In genomic region chr2:101779190-101779589, GRCh38 we compare ENCODE assay signal across 34 cellular contexts.
DNase-seq lines count a peak whose midpoint lies in the region; ATAC-seq and TF ChIP-seq lines count a peak whose summit lies in the region.
"Had no signal": no experiment of that assay in that cellular context is flagged by ENCODE, and none has a peak within 500 bp of the region (broad histone marks: within the 10 kb centered on the region; RNA-seq: fewer than 3 reads in every experiment).

No MANE protein-coding gene starts in this region.

- peaks cover 86% of the 10 kb centered on the region for H3K4me1 Mint-ChIP-seq in activated CD4-positive, alpha-beta T cell treated with anti-CD3 and anti-CD28 coated beads for 36 hours
- peaks cover 94% of the 10 kb centered on the region for H3K4me1 Mint-ChIP-seq in CD4-positive, alpha-beta T cell (ENCODE audit: low read depth)
- H3K4me1 Mint-ChIP-seq in T-cell (peaks cover 88 to 97% (median 94%) of the 10 kb centered on the region in 3 donors), endodermal cell (peaks cover 53% of the 10 kb centered on the region)

- no peak overlapping the region for H3K27ac ChIP-seq in CD4-positive, alpha-beta T cell (ENCODE audit: low read depth, low read length)
- H3K27ac ChIP-seq in SU-DHL-6 (ENCODE audit: low read depth, low read length) (peak overlapping the region; percentile 20; the same call in 1 of the 2 replicates), endodermal cell (ENCODE audit: low read depth, low read length) (no peak overlapping the region)
- H3K27ac ChIP-seq: 22Rv1, ascending aorta, C4-2B, cardiac muscle cell, prostate gland, right lobe of liver had no signal

- H3K27me3 ChIP-seq in CD4-positive, alpha-beta T cell (ENCODE audit: control insufficient read depth, insufficient read depth, low read length): no peaks in the 10 kb centered on the region
- H3K27me3 ChIP-seq in SU-DHL-6 (ENCODE audit: low read length): no peaks in the 10 kb centered on the region
- no peaks in the 10 kb centered on the region for H3K27me3 ChIP-seq in endodermal cell (ENCODE audit: control insufficient read depth, insufficient read depth, low read length, poor library complexity, severe bottlenecking)
- H3K27me3 ChIP-seq: ascending aorta, cardiac muscle cell, neutrophil, right lobe of liver, spleen had no signal

- peak overlapping the region; percentile 11 for H3K4me3 ChIP-seq in SU-DHL-6 (ENCODE audit: insufficient read depth, low read length, poor library complexity, severe bottlenecking)
- no peak overlapping the region for H3K4me3 ChIP-seq in endodermal cell (ENCODE audit: low read length)
- H3K4me3 ChIP-seq: ascending aorta, cardiac muscle cell, HAP-1, prostate gland, right lobe of liver, spleen had no signal

- peak overlapping the region; percentile 53 for H3K4me2 ChIP-seq in SU-DHL-6 (ENCODE audit: low read depth, low read length, poor library complexity, severe bottlenecking)

- no peak overlapping the region for H2AFZ ChIP-seq in SU-DHL-6 (ENCODE audit: low read depth, low read length, severe bottlenecking)

- no peak for ATAC-seq in activated CD4-positive, alpha-beta T cell treated with anti-CD3 and anti-CD28 coated beads for 36 hours
- no peak for ATAC-seq in CD4-positive, alpha-beta T cell (ENCODE audit: poor library complexity)
- ATAC-seq in left colon: peak; percentile 48
- ATAC-seq in T-cell (replicated peaks in 1 of 4): no peak
- ATAC-seq: right lobe of liver had no signal

- H4K20me1 ChIP-seq in SU-DHL-6 (ENCODE audit: low read depth, low read length): peaks cover 39% of the 10 kb centered on the region

- POLR2A ChIA-PET in activated CD4-positive, alpha-beta T cell treated with anti-CD3 and anti-CD28 coated beads for 36 hours (lab: Charles Lee): interaction anchor here (0.6 kb wide), 1 partner anchor 46 kb away, joined by 3 read pairs; no protein-coding TSS in a partner anchor
- POLR2A ChIA-PET in CD4-positive, alpha-beta T cell (lab: Charles Lee): interaction anchor here (0.6 to 0.9 kb wide), 4 partner anchors 10 to 410 kb away, joined by 3 to 4 read pairs (median 3); no protein-coding TSS in a partner anchor
- POLR2A ChIA-PET in T-cell (lab: Charles Lee): no interaction called here

- H3K4me1 ChIP-seq in endodermal cell (ENCODE audit: control insufficient read depth, insufficient read depth, low read length): peaks cover 15% of the 10 kb centered on the region
- H3K4me1 ChIP-seq: prostate gland had no signal

- H3K36me3 ChIP-seq in SU-DHL-6 (ENCODE audit: low read length) (no peaks in the 10 kb centered on the region), endodermal cell (ENCODE audit: control insufficient read depth, insufficient read depth, low read length) (no peaks in the 10 kb centered on the region)
- H3K36me3 ChIP-seq: ascending aorta, cardiac muscle cell, HAP-1, neutrophil, prostate gland, right lobe of liver, spleen had no signal

- H3K9me3 Mint-ChIP-seq in activated CD4-positive, alpha-beta T cell treated with anti-CD3 and anti-CD28 coated beads for 36 hours (ENCODE audit: low read depth): no peaks in the 10 kb centered on the region
- no peaks in the 10 kb centered on the region for H3K9me3 Mint-ChIP-seq in CD4-positive, alpha-beta T cell
- no peaks in the 10 kb centered on the region for H3K9me3 Mint-ChIP-seq in T-cell
- no peaks in the 10 kb centered on the region for H3K9me3 Mint-ChIP-seq in endodermal cell
- H3K9me3 Mint-ChIP-seq: naive B cell had no signal

- peak overlapping the region; percentile 17 for H3K4me3 Mint-ChIP-seq in activated CD4-positive, alpha-beta T cell treated with anti-CD3 and anti-CD28 coated beads for 36 hours
- peak overlapping the region; percentile 18 for H3K4me3 Mint-ChIP-seq in CD4-positive, alpha-beta T cell
- H3K4me3 Mint-ChIP-seq in T-cell: peak overlapping the region in 1 of 3 donors; percentile 12
- no peak overlapping the region for H3K4me3 Mint-ChIP-seq in endodermal cell
- H3K4me3 Mint-ChIP-seq: activated naive CD8-positive, alpha-beta T cell treated with anti-CD3 and anti-CD28 coated beads, Interleukin-2, amount 10 ng/mL, durations not matched to agents 7 days and 5 days had no signal

- peak overlapping the region; percentile 17; the same call in 1 of the 2 replicates for H3K9ac ChIP-seq in SU-DHL-6 (ENCODE audit: low read length)
- no peak overlapping the region for H3K9ac ChIP-seq in endodermal cell (ENCODE audit: extremely low read depth, low read length, poor library complexity, severe bottlenecking)

- no peaks in the 10 kb centered on the region for H3K27me3 Mint-ChIP-seq in activated CD4-positive, alpha-beta T cell treated with anti-CD3 and anti-CD28 coated beads for 36 hours
- H3K27me3 Mint-ChIP-seq in CD4-positive, alpha-beta T cell: no peaks in the 10 kb centered on the region
- H3K27me3 Mint-ChIP-seq in T-cell (no peaks in the 10 kb centered on the region), endodermal cell (ENCODE audit: insufficient read depth) (no peaks in the 10 kb centered on the region)
- H3K27me3 Mint-ChIP-seq: activated naive CD8-positive, alpha-beta T cell treated with anti-CD3 and anti-CD28 coated beads, Interleukin-2, amount 10 ng/mL, durations not matched to agents 7 days and 5 days; naive B cell had no signal

- no peak for DNase-seq in activated CD4-positive, alpha-beta T cell treated with anti-CD3 and anti-CD28 coated beads for 36 hours
- DNase-seq in activated CD4-positive, alpha-beta T cell treated with anti-CD3 and anti-CD28 coated beads, Interleukin-2, amount 50 U/mL, for 1 hour: no peak
- no peak for DNase-seq in CD4-positive, alpha-beta T cell
- no peak for DNase-seq in left colon
- DNase-seq in T-cell: no peak
- no peak for DNase-seq in endodermal cell
- no peak for DNase-seq in posterior vena cava (ENCODE audit: low spot score)
- DNase-seq: activated CD4-positive, alpha-beta T cell treated with anti-CD3 and anti-CD28 coated beads for 4 hours; activated naive CD8-positive, alpha-beta T cell treated with anti-CD3 and anti-CD28 coated beads, Interleukin-2, amount 10 ng/mL, durations not matched to agents 7 days and 5 days; Calu3; cortex of kidney; DMS79 treated with DMSO at 0.1 percent for 48 hours; GDM1; head of caudate nucleus; Kasumi-1; midbrain; MV-4-11; naive B cell; NCI-H1436; NCI-H2081; NCI-H524 treated with DMSO at 0.1 percent for 48 hours; right lobe of liver; SHP77 treated with DMSO at 0.1 percent for 48 hours; spleen; stimulated activated CD4-positive, alpha-beta T cell treated with anti-CD3 and anti-CD28 coated beads, Interleukin-2, amount 100 ng/mL, for 48 hours; trophoblast cell had no signal

- WGBS in endodermal cell (ENCODE audit: insufficient coverage in 1 of 2, insufficient read length in 1 of 2), 2 experiments: 100% methylated on average over 1 of the region's 1 CpG; no CpG with 5 or more reads in 1 of the 2 experiments

- TF ChIP-seq CTCF in CD4-positive, alpha-beta T cell (IDR thresholded peaks at IDR 0.05): no peak
- TF ChIP-seq CTCF in SU-DHL-6 (IDR thresholded peaks at IDR 0.05; ENCODE audit: insufficient read depth, low read length, poor library complexity, severe bottlenecking) (no peak), endodermal cell (conservative IDR thresholded peaks at IDR 0.05) (no peak)

- peaks cover 9% of the 10 kb centered on the region; the same call in 1 of the 2 replicates for H3F3A ChIP-seq in SU-DHL-6 (ENCODE audit: insufficient read depth)

- H3K79me2 ChIP-seq in SU-DHL-6 (ENCODE audit: insufficient read depth, low read length): peaks cover 100% of the 10 kb centered on the region

- H3K9me3 ChIP-seq in CD4-positive, alpha-beta T cell (ENCODE audit: control insufficient read depth, low read length): no peaks in the 10 kb centered on the region
- H3K9me3 ChIP-seq in SU-DHL-6 (ENCODE audit: insufficient read depth, low read length): no peaks in the 10 kb centered on the region
- no peaks in the 10 kb centered on the region for H3K9me3 ChIP-seq in endodermal cell (ENCODE audit: control insufficient read depth, low read length)
- H3K9me3 ChIP-seq: ascending aorta, HAP-1, neutrophil, prostate gland, right lobe of liver, spleen had no signal

- H3K27ac Mint-ChIP-seq in activated CD4-positive, alpha-beta T cell treated with anti-CD3 and anti-CD28 coated beads for 36 hours: peak overlapping the region; percentile 32
- no peak overlapping the region for H3K27ac Mint-ChIP-seq in CD4-positive, alpha-beta T cell
- H3K27ac Mint-ChIP-seq in T-cell (no peak overlapping the region), endodermal cell (no peak overlapping the region)
- H3K27ac Mint-ChIP-seq: activated naive CD8-positive, alpha-beta T cell treated with anti-CD3 and anti-CD28 coated beads, Interleukin-2, amount 10 ng/mL, durations not matched to agents 7 days and 5 days had no signal

- intact Hi-C loops in activated CD4-positive, alpha-beta T cell treated with anti-CD3 and anti-CD28 coated beads for 36 hours (cut with DNase I, micrococcal nuclease): no loop called here
- intact Hi-C loops in CD4-positive, alpha-beta T cell (cut with DNase I, micrococcal nuclease): loop anchor here in 1 of 2 experiments (5.0 kb wide), 1 partner anchor 38 kb away; no protein-coding TSS in a partner anchor
- intact Hi-C loops in left colon (cut with DNase I, micrococcal nuclease): no loop called here
- intact Hi-C loops in posterior vena cava (cut with DNase I): loop anchor here in 1 of 2 donors (1.0 kb wide), 1 partner anchor 39 kb away; no protein-coding TSS in a partner anchor

- peaks cover 5% of the 10 kb centered on the region for H3K36me3 Mint-ChIP-seq in activated CD4-positive, alpha-beta T cell treated with anti-CD3 and anti-CD28 coated beads for 36 hours (ENCODE audit: low read depth)
- H3K36me3 Mint-ChIP-seq in CD4-positive, alpha-beta T cell (ENCODE audit: low read depth): no peaks in the 10 kb centered on the region
- H3K36me3 Mint-ChIP-seq in T-cell (peaks cover 5% of the 10 kb centered on the region), endodermal cell (ENCODE audit: low read depth) (no peaks in the 10 kb centered on the region)
- H3K36me3 Mint-ChIP-seq: naive B cell had no signal

- CTCF ChIA-PET in activated CD4-positive, alpha-beta T cell treated with anti-CD3 and anti-CD28 coated beads for 36 hours (lab: Charles Lee): interaction anchor here (0.6 to 1.6 kb wide), 4 partner anchors 9 to 41 kb away, joined by 3 to 9 read pairs (median 3); no protein-coding TSS in a partner anchor
- CTCF ChIA-PET in CD4-positive, alpha-beta T cell (lab: Charles Lee): interaction anchor here (1.2 kb wide), 1 partner anchor 8 kb away, joined by 3 read pairs; no protein-coding TSS in a partner anchor
- CTCF ChIA-PET in T-cell (lab: Charles Lee): interaction anchor here in 1 of 2 donors (0.7 kb wide), 1 partner anchor 50 kb away, joined by 3 read pairs; no protein-coding TSS in a partner anchor

- no peaks in the 10 kb centered on the region for H3K9me2 ChIP-seq in SU-DHL-6 (replicated peaks; ENCODE audit: insufficient read depth, low read length)

Comparison
In these comparisons a context has a peak if more than half of its experiments do, and no peak if none do; other contexts are left out.
1. POLR2A ChIA-PET loops: an anchor here in activated CD4-positive, alpha-beta T cell treated with anti-CD3 and anti-CD28 coated beads for 36 hours (0.6 kb wide) and CD4-positive, alpha-beta T cell (0.6 to 0.9 kb wide); none called in T-cell.